Comparison of ENCODE assay signal across 17 cellular contexts in genomic region chr12:83123039-83123438, GRCh38.
DNase-seq lines count a peak whose midpoint lies in the region; ATAC-seq and TF ChIP-seq lines count a peak whose summit lies in the region.
"Had no signal": no experiment of that assay in that cellular context is flagged by ENCODE, and none has a peak within 500 bp of the region (broad histone marks: within the 10 kb centered on the region; RNA-seq: fewer than 3 reads in every experiment).

No MANE protein-coding gene starts in this region.

- TF ChIP-seq CTCF in cardiac fibroblast (IDR thresholded peaks at IDR 0.05; ENCODE audit: low read depth, low read length) (no peak), A673 (conservative IDR thresholded peaks at IDR 0.05; ENCODE audit: low read depth, low read length) (no peak), foreskin keratinocyte (conservative IDR thresholded peaks at IDR 0.05) (no peak)

- no peaks in the 10 kb centered on the region for H3K9me3 ChIP-seq in mesenchymal stem cell (ENCODE audit: control insufficient read depth, low read length)
- H3K9me3 ChIP-seq in A673 (ENCODE audit: low read depth, low read length, poor library complexity, severe bottlenecking), result no peaks in the 10 kb centered on the region
- H3K9me3 ChIP-seq: BLaER1 treated with 17β-estradiol and CSF1 and Interleukin-3, amounts not matched to agents 10 nM and 100 nM had no signal

- intact Hi-C loops in A673 (cut with micrococcal nuclease; ENCODE audit: unreplicated experiment) (no loop called here), posterior cingulate gyrus (cut with DNase I) (no loop called here)

- CTCF ChIA-PET in A673 (lab: Charles Lee), result no interaction called here

- no peak overlapping the region for H2AK5ac ChIP-seq in mesenchymal stem cell (ENCODE audit: low read length, severe bottlenecking)

- no peaks in the 10 kb centered on the region for H3K79me2 ChIP-seq in ACC112 (ENCODE audit: control insufficient read depth, insufficient read depth, low read length, unreplicated experiment)

- WGBS in mesenchymal stem cell, result 81% methylated on average over 2 of the region's 2 CpGs

- H3K27ac ChIP-seq in ACC112 (ENCODE audit: low read depth, low read length), result no peak overlapping the region
- no peak overlapping the region for H3K27ac ChIP-seq in mesenchymal stem cell (ENCODE audit: low read length, poor library complexity, severe bottlenecking)
- no peak overlapping the region for H3K27ac ChIP-seq in A673 (ENCODE audit: low read depth, low read length, poor library complexity, severe bottlenecking)
- no peak overlapping the region for H3K27ac ChIP-seq in foreskin keratinocyte
- H3K27ac ChIP-seq: BLaER1 treated with 17β-estradiol and CSF1 and Interleukin-3, amounts not matched to agents 10 nM and 100 nM had no signal

- ATAC-seq in GM21717 (IDR thresholded peaks at IDR 0.05; ENCODE audit: unreplicated experiment), result peak; percentile 58
- no peak for ATAC-seq in foreskin keratinocyte
- ATAC-seq: Panc1, Right ventricle myocardium inferior had no signal

- H2AFZ ChIP-seq in ACC112 (ENCODE audit: low read length, unreplicated experiment) (no peak overlapping the region), mesenchymal stem cell (ENCODE audit: low read depth, low read length) (no peak overlapping the region)

- POLR2A ChIA-PET in A673 (lab: Charles Lee; ENCODE audit: low non-redundant PET), result no interaction called here

- H3K36me3 ChIP-seq in ACC112 (ENCODE audit: insufficient read depth, low read length), result no peaks in the 10 kb centered on the region
- H3K36me3 ChIP-seq in mesenchymal stem cell (ENCODE audit: control insufficient read depth in 1 of 2, insufficient read depth in 2 of 2, low read depth in 1 of 2, low read length in 2 of 2), result no peaks in the 10 kb centered on the region
- no peaks in the 10 kb centered on the region for H3K36me3 ChIP-seq in A673 (ENCODE audit: insufficient read depth, low read length, poor library complexity, severe bottlenecking)
- H3K36me3 ChIP-seq: BLaER1 treated with 17β-estradiol and CSF1 and Interleukin-3, amounts not matched to agents 10 nM and 100 nM had no signal

- H3K23ac ChIP-seq in mesenchymal stem cell (ENCODE audit: low read length in 2 of 2), result no peak overlapping the region

- no peak overlapping the region for H3K18ac ChIP-seq in mesenchymal stem cell (ENCODE audit: low read depth in 1 of 2, low read length in 2 of 2)

- no peak overlapping the region for H4K91ac ChIP-seq in mesenchymal stem cell (ENCODE audit: low read length)

- no peaks in the 10 kb centered on the region for H3K79me1 ChIP-seq in mesenchymal stem cell (replicated peaks; ENCODE audit: low read length, poor library complexity, severe bottlenecking)

- H3K4me3 ChIP-seq in ACC112 (ENCODE audit: low read depth, low read length) (peak overlapping the region; percentile 51), cardiac fibroblast (replicated peaks in 1 of 2; ENCODE audit: low read depth in 2 of 2, low read length in 2 of 2) (no peak overlapping the region), mesenchymal stem cell (ENCODE audit: insufficient read depth in 1 of 2, low read depth in 1 of 2, low read length in 2 of 2) (peak overlapping the region in 1 of 2 experiments; percentile 69), A673 (ENCODE audit: low read depth, low read length, poor library complexity, severe bottlenecking) (no peak overlapping the region)
- H3K4me3 ChIP-seq: BLaER1 treated with 17β-estradiol and CSF1 and Interleukin-3, amounts not matched to agents 10 nM and 100 nM had no signal

- H3K9ac ChIP-seq in mesenchymal stem cell (ENCODE audit: low read length), result peak overlapping the region; percentile 59
- H3K9ac ChIP-seq: BLaER1 treated with 17β-estradiol and CSF1 and Interleukin-3, amounts not matched to agents 10 nM and 100 nM had no signal

- no peak overlapping the region for H2BK12ac ChIP-seq in mesenchymal stem cell (ENCODE audit: low read length in 2 of 2)

- H3K4me1 ChIP-seq in ACC112 (ENCODE audit: control insufficient read depth, insufficient read depth, low read length, unreplicated experiment) (no peaks in the 10 kb centered on the region), mesenchymal stem cell (ENCODE audit: control insufficient read depth, insufficient read depth, low read depth, low read length) (no peaks in the 10 kb centered on the region), A673 (ENCODE audit: insufficient read depth, low read length, poor library complexity, severe bottlenecking) (no peaks in the 10 kb centered on the region), foreskin keratinocyte (no peaks in the 10 kb centered on the region)
- H3K4me1 ChIP-seq: BLaER1 treated with 17β-estradiol and CSF1 and Interleukin-3, amounts not matched to agents 10 nM and 100 nM had no signal

- H2BK120ac ChIP-seq in mesenchymal stem cell (ENCODE audit: low read depth, low read length), result no peak overlapping the region

- BruUV-seq in A673 (replicated peaks; lab: Mats Ljungman, UMichigan), result no TSS peak

- no peak overlapping the region for H2BK5ac ChIP-seq in mesenchymal stem cell (ENCODE audit: low read depth, low read length, poor library complexity, severe bottlenecking)

- no peaks in the 10 kb centered on the region for H3K27me3 ChIP-seq in ACC112 (ENCODE audit: insufficient read depth, low read length)
- no peaks in the 10 kb centered on the region for H3K27me3 ChIP-seq in mesenchymal stem cell (ENCODE audit: control insufficient read depth in 1 of 2, insufficient read depth in 1 of 2, low read length in 2 of 2)
- H3K27me3 ChIP-seq in A673 (replicated peaks; ENCODE audit: insufficient read depth, low read depth, low read length, poor library complexity), result no peaks in the 10 kb centered on the region
- no peaks in the 10 kb centered on the region for H3K27me3 ChIP-seq in foreskin keratinocyte
- H3K27me3 ChIP-seq: BLaER1 treated with 17β-estradiol and CSF1 and Interleukin-3, amounts not matched to agents 10 nM and 100 nM had no signal

- no peak overlapping the region for H2BK15ac ChIP-seq in mesenchymal stem cell (ENCODE audit: low read depth, poor library complexity, severe bottlenecking)

- DNase-seq in cardiac fibroblast (ENCODE audit: low read depth in 2 of 2) (peak; percentile 1 to 6), mesenchymal stem cell (no peak), A673 (ENCODE audit: low spot score) (no peak), posterior cingulate gyrus (no peak), foreskin keratinocyte (no peak), HuH-7.5 (ENCODE audit: low spot score) (no peak)
- DNase-seq: DMS 273 treated with DMSO at 0.1 percent for 48 hours, IMR-90, NCI-H1417 treated with DMSO at 0.1 percent for 48 hours, NCI-H2029, NCI-H2171 treated with DMSO at 0.1 percent for 48 hours, NCI-H774 had no signal

- no peak overlapping the region for H3K4ac ChIP-seq in mesenchymal stem cell (ENCODE audit: low read depth in 1 of 2, low read length in 2 of 2)

- no peak overlapping the region for H3K4me2 ChIP-seq in mesenchymal stem cell (ENCODE audit: low read length, poor library complexity, severe bottlenecking)
- H3K4me2 ChIP-seq: BLaER1 treated with 17β-estradiol and CSF1 and Interleukin-3, amounts not matched to agents 10 nM and 100 nM had no signal

- no peak overlapping the region for H4K8ac ChIP-seq in mesenchymal stem cell (ENCODE audit: low read length)

- no peak overlapping the region for H3K14ac ChIP-seq in mesenchymal stem cell (ENCODE audit: low read length in 2 of 2)

Comparison
In these comparisons a context has a peak if more than half of its experiments do, and no peak if none do; other contexts are left out.
1. DNase-seq: peak in cardiac fibroblast (2 of 2); none in mesenchymal stem cell (single experiment), A673 (single experiment), posterior cingulate gyrus (0 of 10), foreskin keratinocyte (0 of 2) and HuH-7.5 (single experiment).